Comparison of ENCODE assay signal across 8 cellular contexts in genomic region chr3:152574461-152575079, GRCh38.
DNase-seq lines count a peak whose midpoint lies in the region; ATAC-seq and TF ChIP-seq lines count a peak whose summit lies in the region.

No MANE protein-coding gene starts in this region.

- no peaks in the 10 kb centered on the region for H3K27me3 Mint-ChIP-seq in glutamatergic neuron (ENCODE audit: unreplicated experiment)
- H3K27me3 Mint-ChIP-seq in activated T-helper 2 cell treated with anti-CD3 and anti-CD28 coated beads, Interferon-gamma antibody, Interleukin-2, Interleukin-4, amounts not matched to agents 10 μg/mL and 5 μg/mL and 100 μg/mL, durations not matched to agents 14 hours and 24 hours and 36 hours (ENCODE audit: low read depth): peaks cover 36% of the 10 kb centered on the region

- no peaks in the 10 kb centered on the region for H3K4me1 Mint-ChIP-seq in glutamatergic neuron (ENCODE audit: low read depth, unreplicated experiment)
- no peaks in the 10 kb centered on the region for H3K4me1 Mint-ChIP-seq in activated T-helper 2 cell treated with anti-CD3 and anti-CD28 coated beads, Interferon-gamma antibody, Interleukin-2, Interleukin-4, amounts not matched to agents 10 μg/mL and 5 μg/mL and 100 μg/mL, durations not matched to agents 14 hours and 24 hours and 36 hours (ENCODE audit: low read depth)

- H3K4me1 ChIP-seq in prostate gland (replicated peaks): no peaks in the 10 kb centered on the region

- H3K27ac ChIP-seq in prostate gland: no peak overlapping the region

- no peaks in the 10 kb centered on the region for H3K9me3 Mint-ChIP-seq in glutamatergic neuron (ENCODE audit: unreplicated experiment)
- H3K9me3 Mint-ChIP-seq in activated T-helper 2 cell treated with anti-CD3 and anti-CD28 coated beads, Interferon-gamma antibody, Interleukin-2, Interleukin-4, amounts not matched to agents 10 μg/mL and 5 μg/mL and 100 μg/mL, durations not matched to agents 14 hours and 24 hours and 36 hours: no peaks in the 10 kb centered on the region

- H3K9me3 ChIP-seq in prostate gland: no peaks in the 10 kb centered on the region

- no peaks in the 10 kb centered on the region for H3K36me3 Mint-ChIP-seq in glutamatergic neuron (ENCODE audit: unreplicated experiment)
- no peaks in the 10 kb centered on the region for H3K36me3 Mint-ChIP-seq in activated T-helper 2 cell treated with anti-CD3 and anti-CD28 coated beads, Interferon-gamma antibody, Interleukin-2, Interleukin-4, amounts not matched to agents 10 μg/mL and 5 μg/mL and 100 μg/mL, durations not matched to agents 14 hours and 24 hours and 36 hours (ENCODE audit: low read depth)

- no peak overlapping the region for H3K4me3 ChIP-seq in AG09309 (ENCODE audit: control insufficient read depth, low read depth, low read length)
- H3K4me3 ChIP-seq in prostate gland: no peak overlapping the region

- ATAC-seq in GM18502 (IDR thresholded peaks at IDR 0.05; ENCODE audit: poor library complexity, unreplicated experiment): peak; percentile 84
- peak; percentile 72 for ATAC-seq in HG03066 (IDR thresholded peaks at IDR 0.05; ENCODE audit: low read depth, unreplicated experiment)

- H3K27ac Mint-ChIP-seq in glutamatergic neuron (ENCODE audit: unreplicated experiment): no peak overlapping the region
- H3K27ac Mint-ChIP-seq in activated T-helper 2 cell treated with anti-CD3 and anti-CD28 coated beads, Interferon-gamma antibody, Interleukin-2, Interleukin-4, amounts not matched to agents 10 μg/mL and 5 μg/mL and 100 μg/mL, durations not matched to agents 14 hours and 24 hours and 36 hours: no peak overlapping the region

- H3K27me3 ChIP-seq in prostate gland (replicated peaks; ENCODE audit: insufficient read depth): no peaks in the 10 kb centered on the region

- TF ChIP-seq POLR2A in prostate gland (IDR thresholded peaks at IDR 0.05): no peak

- DNase-seq in AG09309 (ENCODE audit: low read depth) (peak; percentile 18), NCI-H510A treated with DMSO at 0.1 percent for 48 hours (lab: John Stamatoyannopoulos, UW) (peak; percentile 17), glutamatergic neuron (peak; percentile 34), prostate gland (ENCODE audit: low spot score) (peak; percentile 25)
- DNase-seq in activated T-cell treated with anti-CD3 and anti-CD28 coated beads, Interleukin-2, amount 50 U/mL, for 48 hours: peak; percentile 41 to 45
- no peak for DNase-seq in activated T-helper 2 cell treated with anti-CD3 and anti-CD28 coated beads, Interferon-gamma antibody, Interleukin-2, Interleukin-4, amounts not matched to agents 10 μg/mL and 5 μg/mL and 100 μg/mL, durations not matched to agents 14 hours and 24 hours and 36 hours (ENCODE audit: low spot score)

- intact Hi-C loops in prostate gland (cut with DNase I): loop anchor here (10.0 kb wide), 1 partner anchor 100 kb away; no protein-coding TSS in a partner anchor
- intact Hi-C loops in activated T-helper 2 cell treated with anti-CD3 and anti-CD28 coated beads, Interferon-gamma antibody, Interleukin-2, Interleukin-4, amounts not matched to agents 10 μg/mL and 5 μg/mL and 100 μg/mL, durations not matched to agents 14 hours and 24 hours and 36 hours (cut with micrococcal nuclease): loop anchor here (1.0 kb wide), 1 partner anchor 99 kb away; no protein-coding TSS in a partner anchor

- TF ChIP-seq CTCF in AG09309 (IDR thresholded peaks at IDR 0.05; ENCODE audit: control insufficient read depth, insufficient read depth, low read depth, low read length, missing control alignments): peak; percentile 53
- TF ChIP-seq CTCF in glutamatergic neuron (IDR thresholded peaks at IDR 0.05; ENCODE audit: partially characterized antibody, unreplicated experiment): no peak
- TF ChIP-seq CTCF in prostate gland (IDR thresholded peaks at IDR 0.05): peak in 3 of 4 experiments; percentile 33 to 57 (median 37)

- no peaks in the 10 kb centered on the region for H3K36me3 ChIP-seq in prostate gland

- H3K4me3 Mint-ChIP-seq in glutamatergic neuron (ENCODE audit: unreplicated experiment): no peak overlapping the region
- H3K4me3 Mint-ChIP-seq in activated T-helper 2 cell treated with anti-CD3 and anti-CD28 coated beads, Interferon-gamma antibody, Interleukin-2, Interleukin-4, amounts not matched to agents 10 μg/mL and 5 μg/mL and 100 μg/mL, durations not matched to agents 14 hours and 24 hours and 36 hours (ENCODE audit: low read depth): no peak overlapping the region

- 73% methylated on average over 4 of the region's 4 CpGs for WGBS in prostate gland
